2 cellular contexts compared by ENCODE assay signal in the genomic region with DNA sequence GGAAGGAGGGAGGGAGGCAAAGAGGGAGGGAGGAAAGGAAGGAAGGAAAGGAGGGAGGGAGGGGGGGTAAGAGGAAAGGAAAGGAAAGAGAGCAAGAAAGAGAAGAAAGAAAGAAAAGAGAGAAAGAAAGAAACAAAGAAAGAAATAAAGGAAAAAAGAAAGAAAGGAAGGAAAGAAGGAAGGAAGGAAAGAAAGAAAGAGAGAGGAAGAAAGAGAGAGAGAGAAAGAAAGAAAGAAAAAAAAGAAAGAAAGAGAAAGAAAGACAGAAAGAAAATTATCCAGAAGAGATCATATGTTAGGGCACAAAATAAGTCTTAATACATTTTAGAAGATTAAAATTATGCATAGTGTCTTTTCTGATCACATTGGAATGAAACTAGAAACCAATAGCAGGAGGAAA.
TF ChIP-seq lines count a peak whose summit lies in the region.

No MANE protein-coding gene starts in this region.

TF ChIP-seq in HEK293, 187 proteins besides CTCF, POLR2A, EP300 and RAD21:
- TF ChIP-seq ZNF416 (tag by site-specific recombination; IDR thresholded peaks at IDR 0.05) (no peak), ZNF366 (tag by site-specific recombination; conservative IDR thresholded peaks at IDR 0.05) (peak; percentile 77)

TF ChIP-seq in K562, 482 proteins besides CTCF, POLR2A, EP300 and RAD21:
- TF ChIP-seq, protein P1, sequence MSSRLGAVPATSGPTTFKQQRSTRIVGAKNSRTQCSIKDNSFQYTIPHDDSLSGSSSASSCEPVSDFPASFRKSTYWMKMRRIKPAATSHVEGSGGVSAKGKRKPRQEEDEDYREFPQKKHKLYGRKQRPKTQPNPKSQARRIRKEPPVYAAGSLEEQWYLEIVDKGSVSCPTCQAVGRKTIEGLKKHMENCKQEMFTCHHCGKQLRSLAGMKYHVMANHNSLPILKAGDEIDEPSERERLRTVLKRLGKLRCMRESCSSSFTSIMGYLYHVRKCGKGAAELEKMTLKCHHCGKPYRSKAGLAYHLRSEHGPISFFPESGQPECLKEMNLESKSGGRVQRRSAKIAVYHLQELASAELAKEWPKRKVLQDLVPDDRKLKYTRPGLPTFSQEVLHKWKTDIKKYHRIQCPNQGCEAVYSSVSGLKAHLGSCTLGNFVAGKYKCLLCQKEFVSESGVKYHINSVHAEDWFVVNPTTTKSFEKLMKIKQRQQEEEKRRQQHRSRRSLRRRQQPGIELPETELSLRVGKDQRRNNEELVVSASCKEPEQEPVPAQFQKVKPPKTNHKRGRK (tag; IDR thresholded peaks at IDR 0.05): peak; percentile 94
- TF ChIP-seq, protein P2, sequence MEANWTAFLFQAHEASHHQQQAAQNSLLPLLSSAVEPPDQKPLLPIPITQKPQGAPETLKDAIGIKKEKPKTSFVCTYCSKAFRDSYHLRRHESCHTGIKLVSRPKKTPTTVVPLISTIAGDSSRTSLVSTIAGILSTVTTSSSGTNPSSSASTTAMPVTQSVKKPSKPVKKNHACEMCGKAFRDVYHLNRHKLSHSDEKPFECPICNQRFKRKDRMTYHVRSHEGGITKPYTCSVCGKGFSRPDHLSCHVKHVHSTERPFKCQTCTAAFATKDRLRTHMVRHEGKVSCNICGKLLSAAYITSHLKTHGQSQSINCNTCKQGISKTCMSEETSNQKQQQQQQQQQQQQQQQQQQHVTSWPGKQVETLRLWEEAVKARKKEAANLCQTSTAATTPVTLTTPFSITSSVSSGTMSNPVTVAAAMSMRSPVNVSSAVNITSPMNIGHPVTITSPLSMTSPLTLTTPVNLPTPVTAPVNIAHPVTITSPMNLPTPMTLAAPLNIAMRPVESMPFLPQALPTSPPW (CRISPR knock-in tag; IDR thresholded peaks at IDR 0.05): no peak
